Comparison of ENCODE assay signal across 9 cellular contexts in genomic region chr19:47229674-47230121, GRCh38. TPM values are rescaled to one million over a fixed set of nuclear protein-coding genes. Genes with fewer than 3 reads are reported as not detected.
DNase-seq lines count a peak whose midpoint lies in the region; ATAC-seq and TF ChIP-seq lines count a peak whose summit lies in the region.
"Had no signal": no experiment of that assay in that cellular context is flagged by ENCODE, and none has a peak within 500 bp of the region (broad histone marks: within the 10 kb centered on the region; RNA-seq: fewer than 3 reads in every experiment).

No MANE protein-coding gene starts in this region.

- WGBS in hepatocyte (ENCODE audit: low lambda C conversion rate, missing lambda C conversion rate) = 11% methylated on average over 11 of the region's 11 CpGs
- WGBS in testis, 2 donors = 2 to 7% methylated on average over 9 to 11 of the region's 11 CpGs

- H3K36me3 Mint-ChIP-seq in activated CD4-positive, alpha-beta T cell treated with anti-CD3 and anti-CD28 coated beads, Interleukin-2, amount 10 ng/mL, durations not matched to agents 7 days and 5 days (ENCODE audit: low read depth) = peaks cover 8% of the 10 kb centered on the region
- peaks cover 5% of the 10 kb centered on the region for H3K36me3 Mint-ChIP-seq in type B pancreatic cell

- H3K27ac ChIP-seq in SK-N-MC (no peak overlapping the region), hepatocyte (peak overlapping the region; percentile 99), testis (peak overlapping the region; percentile 99)

- H3K9me3 Mint-ChIP-seq in activated CD4-positive, alpha-beta T cell treated with anti-CD3 and anti-CD28 coated beads, Interleukin-2, amount 10 ng/mL, durations not matched to agents 7 days and 5 days = no peaks in the 10 kb centered on the region
- no peaks in the 10 kb centered on the region for H3K9me3 Mint-ChIP-seq in type B pancreatic cell
- H3K9me3 Mint-ChIP-seq: stimulated activated effector memory CD8-positive, alpha-beta T cell treated with anti-CD3 and anti-CD28 coated beads, Interleukin-12 subunit alpha, Interleukin-12 subunit beta, amount 100 ng/mL, for 72 hours had no signal

- H3K4me2 ChIP-seq in hepatocyte = peak overlapping the region; percentile 98

- DNase-seq in activated CD4-positive, alpha-beta T cell treated with anti-CD3 and anti-CD28 coated beads, Interleukin-2, amount 10 ng/mL, durations not matched to agents 7 days and 5 days = peak; percentile 23
- no peak for DNase-seq in activated CD4-positive, alpha-beta T cell treated with anti-CD3 and anti-CD28 coated beads, Interleukin-2, amount 50 U/mL, for 1 hour
- DNase-seq in SK-N-MC (ENCODE audit: low read depth, low spot score) = no peak
- DNase-seq in hepatocyte (ENCODE audit: low spot score) = peak; percentile 39
- peak; percentile 45 for DNase-seq in testis
- DNase-seq in type B pancreatic cell (ENCODE audit: extremely low spot score, unreplicated experiment) = no peak
- DNase-seq in NOMO-1 (lab: John Stamatoyannopoulos, UW; ENCODE audit: unreplicated experiment in 2 of 2) = no peak

- no peaks in the 10 kb centered on the region for H3K27me3 Mint-ChIP-seq in activated CD4-positive, alpha-beta T cell treated with anti-CD3 and anti-CD28 coated beads, Interleukin-2, amount 10 ng/mL, durations not matched to agents 7 days and 5 days
- H3K27me3 Mint-ChIP-seq in type B pancreatic cell = no peaks in the 10 kb centered on the region

- H3K4me3 ChIP-seq in SK-N-MC (peak overlapping the region; percentile 91), hepatocyte (peak overlapping the region; percentile 97), testis (peak overlapping the region; percentile 84 to 88)

- H3K36me3 ChIP-seq in SK-N-MC (ENCODE audit: insufficient read depth, low read length) (no peaks in the 10 kb centered on the region), hepatocyte (replicated peaks; ENCODE audit: insufficient read depth, low read depth) (no peaks in the 10 kb centered on the region), testis (ENCODE audit: low read depth, missing control alignments) (no peaks in the 10 kb centered on the region)

- POLR2A ChIA-PET in activated CD4-positive, alpha-beta T cell treated with anti-CD3 and anti-CD28 coated beads, Interleukin-2, amount 10 ng/mL, durations not matched to agents 7 days and 5 days (lab: Charles Lee) = interaction anchor here (0.5 to 1.4 kb wide), 3 partner anchors 72 to 127 kb away, joined by 3 read pairs; partner anchors contain the start of gene ZC3H4

- peaks cover 37% of the 10 kb centered on the region for H3K4me1 Mint-ChIP-seq in activated CD4-positive, alpha-beta T cell treated with anti-CD3 and anti-CD28 coated beads, Interleukin-2, amount 10 ng/mL, durations not matched to agents 7 days and 5 days
- peaks cover 23% of the 10 kb centered on the region for H3K4me1 Mint-ChIP-seq in type B pancreatic cell (ENCODE audit: unreplicated experiment)

- no peak for TF ChIP-seq CTCF in hepatocyte (IDR thresholded peaks at IDR 0.05; ENCODE audit: poor library complexity)
- no peak for TF ChIP-seq CTCF in testis (IDR thresholded peaks at IDR 0.05)
- TF ChIP-seq CTCF in type B pancreatic cell (conservative IDR thresholded peaks at IDR 0.05) = no peak

- no peak for TF ChIP-seq POLR2A in testis (IDR thresholded peaks at IDR 0.05)

- H3K4me1 ChIP-seq in hepatocyte (ENCODE audit: insufficient read depth) (peaks cover 38% of the 10 kb centered on the region), testis (peaks cover 26% of the 10 kb centered on the region)

- no peak overlapping the region for H3K27ac Mint-ChIP-seq in activated CD4-positive, alpha-beta T cell treated with anti-CD3 and anti-CD28 coated beads, Interleukin-2, amount 10 ng/mL, durations not matched to agents 7 days and 5 days
- no peak overlapping the region for H3K27ac Mint-ChIP-seq in type B pancreatic cell
- H3K27ac Mint-ChIP-seq: stimulated activated effector memory CD8-positive, alpha-beta T cell treated with anti-CD3 and anti-CD28 coated beads, Interleukin-12 subunit alpha, Interleukin-12 subunit beta, amount 100 ng/mL, for 72 hours had no signal

- H3K27me3 ChIP-seq in hepatocyte (no peaks in the 10 kb centered on the region), testis (no peaks in the 10 kb centered on the region)

- H4K20me1 ChIP-seq in hepatocyte (ENCODE audit: insufficient read depth, poor library complexity, severe bottlenecking) = peaks cover 2% of the 10 kb centered on the region

- peak overlapping the region; percentile 4 for H3K9ac ChIP-seq in SK-N-MC (ENCODE audit: insufficient read length)

- H3K79me2 ChIP-seq in hepatocyte = peaks cover 28% of the 10 kb centered on the region

- H3K4me3 Mint-ChIP-seq in activated CD4-positive, alpha-beta T cell treated with anti-CD3 and anti-CD28 coated beads, Interleukin-2, amount 10 ng/mL, durations not matched to agents 7 days and 5 days = no peak overlapping the region
- no peak overlapping the region for H3K4me3 Mint-ChIP-seq in type B pancreatic cell
- H3K4me3 Mint-ChIP-seq: stimulated activated effector memory CD8-positive, alpha-beta T cell treated with anti-CD3 and anti-CD28 coated beads, Interleukin-12 subunit alpha, Interleukin-12 subunit beta, amount 100 ng/mL, for 72 hours had no signal

- CTCF ChIA-PET in activated CD4-positive, alpha-beta T cell treated with anti-CD3 and anti-CD28 coated beads, Interleukin-2, amount 10 ng/mL, durations not matched to agents 7 days and 5 days (lab: Charles Lee) = interaction anchor here (1.5 kb wide), 1 partner anchor 14 kb away, joined by 8 read pairs; no protein-coding TSS in a partner anchor

- no peaks in the 10 kb centered on the region for H3K9me3 ChIP-seq in SK-N-MC (ENCODE audit: low read depth, low read length)
- H3K9me3 ChIP-seq in hepatocyte (ENCODE audit: low read depth) = no peaks in the 10 kb centered on the region
- no peaks in the 10 kb centered on the region for H3K9me3 ChIP-seq in testis

- no peak for ATAC-seq in GM19035 (IDR thresholded peaks at IDR 0.05; ENCODE audit: unreplicated experiment)

- no peak overlapping the region for H2AFZ ChIP-seq in hepatocyte

- H3K9me2 ChIP-seq in hepatocyte (replicated peaks; ENCODE audit: insufficient read depth) = no peaks in the 10 kb centered on the region

- intact Hi-C loops in testis (cut with DNase I; ENCODE audit: low total_unique reads) = no loop called here

RNA-seq across cellular contexts. Expression of gene BBC3, which starts 1.3 kb away (rescaled TPM):
- 10 to 100 TPM; 12.8 to 19.0 TPM for total RNA-seq in activated CD4-positive, alpha-beta T cell treated with anti-CD3 and anti-CD28 coated beads, Interleukin-2, amount 10 ng/mL, durations not matched to agents 7 days and 5 days
- 8.0 and 9.9 TPM in 2 replicates for total RNA-seq in hepatocyte
- polyA plus RNA-seq in hepatocyte = 14.7 and 22.0 TPM in 2 replicates
- 10 to 100 TPM; 10.0 to 10.2 TPM for total RNA-seq in testis
- polyA plus RNA-seq in testis (ENCODE audit: insufficient read depth, low read depth, low replicate concordance) = 3.3 TPM
- total RNA-seq in type B pancreatic cell (ENCODE audit: low replicate concordance) = 14.8 and 36.2 TPM in 2 replicates

RNA-seq across cellular contexts. Expression of gene CCDC9, which starts 26.6 kb away (rescaled TPM):
- total RNA-seq in activated CD4-positive, alpha-beta T cell treated with anti-CD3 and anti-CD28 coated beads, Interleukin-2, amount 10 ng/mL, durations not matched to agents 7 days and 5 days = 10 to 100 TPM; 20.4 to 24.1 TPM
- total RNA-seq in hepatocyte = 5.2 and 7.9 TPM in 2 replicates
- 13.0 and 19.6 TPM in 2 replicates for polyA plus RNA-seq in hepatocyte
- 10 to 100 TPM; 61.0 to 65.0 TPM for total RNA-seq in testis
- polyA plus RNA-seq in testis (ENCODE audit: insufficient read depth, low read depth, low replicate concordance) = 50.9 TPM
- 22.4 and 29.3 TPM in 2 replicates for total RNA-seq in type B pancreatic cell (ENCODE audit: low replicate concordance)

RNA-seq across cellular contexts. Expression of gene INAFM1, which starts 45.0 kb away (rescaled TPM):
- 10 to 100 TPM; 12.8 to 14.9 TPM for total RNA-seq in activated CD4-positive, alpha-beta T cell treated with anti-CD3 and anti-CD28 coated beads, Interleukin-2, amount 10 ng/mL, durations not matched to agents 7 days and 5 days
- total RNA-seq in hepatocyte (1.7 and 1.9 TPM in 2 replicates), testis (10 to 100 TPM; 20.8 to 29.5 TPM), type B pancreatic cell (ENCODE audit: low replicate concordance) (8.2 and 9.6 TPM in 2 replicates)
- polyA plus RNA-seq in hepatocyte (11.9 and 13.8 TPM in 2 replicates), testis (ENCODE audit: insufficient read depth, low read depth, low replicate concordance) (9.0 TPM)

Comparison
In these comparisons a context has a peak if more than half of its experiments do, and no peak if none do; other contexts are left out.
1. DNase-seq: peak in activated CD4-positive, alpha-beta T cell treated with anti-CD3 and anti-CD28 coated beads, Interleukin-2, amount 10 ng/mL, durations not matched to agents 7 days and 5 days (single experiment), hepatocyte (single experiment) and testis (single experiment); none in activated CD4-positive, alpha-beta T cell treated with anti-CD3 and anti-CD28 coated beads, Interleukin-2, amount 50 U/mL, for 1 hour (single experiment), SK-N-MC (single experiment), type B pancreatic cell (single experiment) and NOMO-1 (0 of 2).
2. Peak in every context shown above with its lines, with median percentiles within 50 percentile points of each other: H3K4me3 ChIP-seq.